In genomic region chr11:66267039-66267378, GRCh38 we compare ENCODE assay signal across 8 cellular contexts. TPM values are rescaled to one million over a fixed set of nuclear protein-coding genes. Genes with fewer than 3 reads are reported as not detected.
DNase-seq lines count a peak whose midpoint lies in the region; ATAC-seq, FAIRE-seq and TF ChIP-seq lines count a peak whose summit lies in the region.

No MANE protein-coding gene starts in this region.

- POLR2A ChIA-PET in IMR-90 (lab: Charles Lee; ENCODE audit: unreplicated experiment): interaction anchor here (0.6 kb wide), 1 partner anchor 132 kb away, joined by 6 read pairs; no protein-coding TSS in a partner anchor

- dilution Hi-C loops in IMR-90 (cut with HindIII; ENCODE audit: low sequenced_read_pairs, unreplicated experiment): no loop called here

- TF ChIP-seq RAD21 in IMR-90 (IDR thresholded peaks at IDR 0.05; ENCODE audit: low read length): no peak

- H3K27ac ChIP-seq in IMR-90 (ENCODE audit: insufficient read depth, low read length) (peak overlapping the region; percentile 57), astrocyte (ENCODE audit: low read depth, low read length) (peak overlapping the region; percentile 82), stomach smooth muscle (ENCODE audit: low read length) (peak overlapping the region; percentile 98)

- no peak for TF ChIP-seq POLR2A in IMR-90 (IDR thresholded peaks at IDR 0.05; ENCODE audit: low read depth, low read length)

- peak overlapping the region; percentile 90; the same call in 1 of the 2 replicates for H2AK5ac ChIP-seq in IMR-90 (ENCODE audit: low read depth, low read length)

- H3K4me3 ChIP-seq in IMR-90 (ENCODE audit: insufficient read depth, low read depth, low read length) (peak overlapping the region; percentile 52), astrocyte (ENCODE audit: insufficient read depth, low read depth, low read length) (peak overlapping the region; percentile 90), stomach smooth muscle (ENCODE audit: low read length in 2 of 2) (peak overlapping the region; percentile 77 to 81)

- peak overlapping the region; percentile 70 for H3K4me2 ChIP-seq in IMR-90 (ENCODE audit: low read depth, low read length)
- H3K4me2 ChIP-seq in astrocyte (ENCODE audit: low read length): peak overlapping the region; percentile 88

- CTCF ChIA-PET in IMR-90 (lab: Yijun Ruan, JAX): no interaction called here

- H3K27ac Mint-ChIP-seq in astrocyte (ENCODE audit: unreplicated experiment) (peak overlapping the region; percentile 89), immature natural killer cell (peak overlapping the region in 3 of 6 donors; percentile 55 to 83 (median 77))

- intact Hi-C loops in IMR-90 (cut with micrococcal nuclease): no loop called here

- peak overlapping the region; percentile 74 for H2AK9ac ChIP-seq in IMR-90 (replicated peaks; ENCODE audit: low read depth, low read length, poor library complexity)

- H3K18ac ChIP-seq in IMR-90 (ENCODE audit: low read depth, low read length): no peak overlapping the region

- no peak overlapping the region; the same call in 1 of the 2 replicates for H3K14ac ChIP-seq in IMR-90 (replicated peaks; ENCODE audit: low read depth, low read length)

- H3K27me3 Mint-ChIP-seq in astrocyte (ENCODE audit: low read depth, unreplicated experiment) (no peaks in the 10 kb centered on the region), immature natural killer cell (ENCODE audit: low read depth in 3 of 3) (peaks cover 14 to 19% (median 15%) of the 10 kb centered on the region in 3 donors)

- H3K9me3 Mint-ChIP-seq in astrocyte (ENCODE audit: unreplicated experiment) (no peaks in the 10 kb centered on the region), immature natural killer cell (no peaks in the 10 kb centered on the region)

- no peak overlapping the region for H2BK120ac ChIP-seq in IMR-90 (ENCODE audit: low read depth, low read length)

- H3K4me3 Mint-ChIP-seq in astrocyte (ENCODE audit: unreplicated experiment) (peak overlapping the region; percentile 78), immature natural killer cell (peak overlapping the region; percentile 92 to 96 (median 95))

- TF ChIP-seq CTCF in IMR-90 (conservative IDR thresholded peaks at IDR 0.05; ENCODE audit: low read depth, low read length) (no peak), astrocyte (IDR thresholded peaks at IDR 0.05; ENCODE audit: insufficient read depth, low read depth, low read length) (no peak)

- H3K36me3 Mint-ChIP-seq in astrocyte (ENCODE audit: low read depth, unreplicated experiment): peaks cover 19% of the 10 kb centered on the region
- H3K36me3 Mint-ChIP-seq in immature natural killer cell: peaks cover 0 to 10% (median 4%) of the 10 kb centered on the region in 3 donors

- H3K9me1 ChIP-seq in IMR-90 (ENCODE audit: insufficient read depth, low read length): peaks cover 2% of the 10 kb centered on the region; the same call in 1 of the 2 replicates

- in situ Hi-C loops in IMR-90 (cut with MboI; ENCODE audit: low sequenced_read_pairs): no loop called here

- H2BK20ac ChIP-seq in IMR-90 (ENCODE audit: low read depth, low read length): no peak overlapping the region

- H3K79me1 ChIP-seq in IMR-90 (ENCODE audit: low read depth in 1 of 2, low read length in 2 of 2): peaks cover 8 to 51% of the 10 kb centered on the region in 2 experiments; a peak in 3 of 4 replicates

- no peak overlapping the region for H4K91ac ChIP-seq in IMR-90 (ENCODE audit: insufficient read depth, low read depth, low read length)

- no peak for FAIRE-seq in astrocyte (lab: Jason Lieb, UNC)

- H3K56ac ChIP-seq in IMR-90 (ENCODE audit: extremely low read depth, insufficient read depth, low read length): no peak overlapping the region

- WGBS in IMR-90 (ENCODE audit: extremely low coverage in 2 of 2, insufficient read length in 1 of 2), 2 experiments: 71% methylated on average over 1 of the region's 13 CpGs; no CpG with 5 or more reads in 1 of the 2 experiments

- peaks cover 4% of the 10 kb centered on the region; the same call in 1 of the 2 replicates for H3K4me1 ChIP-seq in IMR-90 (ENCODE audit: control insufficient read depth, insufficient read depth, low read length)
- peaks cover 21% of the 10 kb centered on the region for H3K4me1 ChIP-seq in astrocyte (ENCODE audit: insufficient read depth, low read length)
- peaks cover 39% of the 10 kb centered on the region for H3K4me1 ChIP-seq in stomach smooth muscle (ENCODE audit: control insufficient read depth, insufficient read depth, low read length)

- H3K4ac ChIP-seq in IMR-90 (ENCODE audit: low read depth, low read length): 0 out of 2 replicates have a peak overlapping the region, but pooled peaks have one; percentile 53

- DNase-seq in IMR-90 (no peak), astrocyte (ENCODE audit: low read depth) (no peak), immature natural killer cell (no peak), NAMALWA (ENCODE audit: low spot score) (no peak), DMS153 (lab: John Stamatoyannopoulos, UW) (no peak), DMS79 treated with DMSO at 0.1 percent for 48 hours (lab: John Stamatoyannopoulos, UW) (no peak)

- H2AFZ ChIP-seq in IMR-90 (replicated peaks; ENCODE audit: low read length, poor library complexity) (peak overlapping the region; percentile 94), astrocyte (ENCODE audit: low read depth, low read length) (peak overlapping the region; percentile 24)

- H3K23ac ChIP-seq in IMR-90 (ENCODE audit: low read depth, low read length): no peak overlapping the region; the same call in none of the 2 replicates

- H2BK15ac ChIP-seq in IMR-90 (ENCODE audit: low read depth, low read length): no peak overlapping the region

- H2BK5ac ChIP-seq in IMR-90 (ENCODE audit: low read depth, low read length, poor library complexity, severe bottlenecking): peak overlapping the region; percentile 9

- no TSS peak for BruUV-seq in IMR-90 (replicated peaks; lab: Mats Ljungman, UMichigan)

- H3K36me3 ChIP-seq in IMR-90 (ENCODE audit: control insufficient read depth, insufficient read depth, low read length): peaks cover 36% of the 10 kb centered on the region
- peaks cover 14% of the 10 kb centered on the region for H3K36me3 ChIP-seq in astrocyte (ENCODE audit: insufficient read depth, low read length)
- peaks cover 27 to 30% of the 10 kb centered on the region in 2 donors for H3K36me3 ChIP-seq in stomach smooth muscle (ENCODE audit: control insufficient read depth in 2 of 2, insufficient read depth in 2 of 2, low read length in 2 of 2)

- ATAC-seq in IMR-90 (ENCODE audit: low read depth) (peak; percentile 2), GM19455 (IDR thresholded peaks at IDR 0.05; ENCODE audit: unreplicated experiment) (no peak)

- H4K8ac ChIP-seq in IMR-90 (ENCODE audit: low read depth in 2 of 2, low read length in 2 of 2): peak overlapping the region; percentile 50 to 82; a peak in 2 of 4 replicates

- H4K5ac ChIP-seq in IMR-90 (ENCODE audit: low read depth, low read length): no peak overlapping the region

- peaks cover 31% of the 10 kb centered on the region for H3K79me2 ChIP-seq in astrocyte (ENCODE audit: insufficient read depth, low read length)

- H3K4me1 Mint-ChIP-seq in astrocyte (ENCODE audit: low read depth, unreplicated experiment) (peaks cover 7% of the 10 kb centered on the region), immature natural killer cell (peaks cover 44% of the 10 kb centered on the region in 2 donors)

- H3K27me3 ChIP-seq in IMR-90 (ENCODE audit: control insufficient read depth, insufficient read depth, low read length) (no peaks in the 10 kb centered on the region), astrocyte (ENCODE audit: insufficient read depth, low read length) (no peaks in the 10 kb centered on the region), stomach smooth muscle (ENCODE audit: control insufficient read depth in 1 of 2, insufficient read depth in 2 of 2, low read length in 2 of 2) (no peaks in the 10 kb centered on the region)

- H3K9me3 ChIP-seq in IMR-90 (ENCODE audit: control insufficient read depth, insufficient read depth, low read length): no peaks in the 10 kb centered on the region
- H3K9me3 ChIP-seq in astrocyte (ENCODE audit: insufficient read depth, low read depth, low read length): no peaks in the 10 kb centered on the region
- no peaks in the 10 kb centered on the region for H3K9me3 ChIP-seq in stomach smooth muscle (ENCODE audit: control insufficient read depth in 2 of 2, low read length in 2 of 2)

- peaks cover 31% of the 10 kb centered on the region; the same call in 1 of the 2 replicates for H4K20me1 ChIP-seq in IMR-90 (ENCODE audit: insufficient read depth, low read length)
- H4K20me1 ChIP-seq in astrocyte (ENCODE audit: insufficient read depth, low read length): peaks cover 52% of the 10 kb centered on the region

- H3K9ac ChIP-seq in IMR-90 (ENCODE audit: low read depth, low read length) (peak overlapping the region; percentile 31), astrocyte (ENCODE audit: low read length) (peak overlapping the region; percentile 96), stomach smooth muscle (ENCODE audit: low read length in 2 of 2) (peak overlapping the region; percentile 72 to 74)

RNA-seq across cellular contexts. Expression of gene RAB1B, which starts 1.4 kb away (rescaled TPM):
- total RNA-seq in IMR-90 (2012; rRNA removed): 76.9 and 83.7 TPM in 2 replicates
- polyA plus RNA-seq in IMR-90 (2012; rRNA removed): 248 and 296 TPM in 2 replicates
- polyA plus RNA-seq in IMR-90 (2012; cell fraction: cytosol; rRNA removed): 149 and 250 TPM in 2 replicates
- polyA plus RNA-seq in IMR-90 (2012; cell fraction: nucleus; rRNA removed; ENCODE audit: low replicate concordance): 91.2 and 145 TPM in 2 replicates
- total RNA-seq in astrocyte: 109 and 120 TPM in 2 replicates
- polyA plus RNA-seq in immature natural killer cell: 10 to 100 TPM; 22.9 to 33.2 (median 25.8) TPM

RNA-seq across cellular contexts. Expression of gene KLC2, which starts 9.5 kb away (rescaled TPM):
- 6.9 and 7.9 TPM in 2 replicates for total RNA-seq in IMR-90 (2012; rRNA removed)
- polyA plus RNA-seq in IMR-90 (2012; rRNA removed): 22.0 and 26.4 TPM in 2 replicates
- 17.9 and 22.6 TPM in 2 replicates for polyA plus RNA-seq in IMR-90 (2012; cell fraction: cytosol; rRNA removed)
- 49.7 and 99.1 TPM in 2 replicates for polyA plus RNA-seq in IMR-90 (2012; cell fraction: nucleus; rRNA removed; ENCODE audit: low replicate concordance)
- total RNA-seq in astrocyte: 43.1 and 44.8 TPM in 2 replicates
- 1 to 10 TPM; 1.6 to 7.1 (median 3.9) TPM for polyA plus RNA-seq in immature natural killer cell

RNA-seq across cellular contexts. Expression of gene CNIH2, which starts 11.0 kb away (rescaled TPM):
- total RNA-seq in IMR-90 (2012; rRNA removed) (0.54 and 0.83 TPM in 2 replicates), astrocyte (12.2 and 12.3 TPM in 2 replicates)
- polyA plus RNA-seq in IMR-90 (2012; rRNA removed) (3.4 and 5.2 TPM in 2 replicates), immature natural killer cell (not detected)
- polyA plus RNA-seq in IMR-90 (2012; cell fraction: cytosol; rRNA removed): 3.2 and 6.7 TPM in 2 replicates
- 4.2 and 9.4 TPM in 2 replicates for polyA plus RNA-seq in IMR-90 (2012; cell fraction: nucleus; rRNA removed; ENCODE audit: low replicate concordance)

RNA-seq across cellular contexts. Expression of gene YIF1A, which starts 21.9 kb away (rescaled TPM):
- total RNA-seq in IMR-90 (2012; rRNA removed): 128 and 134 TPM in 2 replicates
- polyA plus RNA-seq in IMR-90 (2012; rRNA removed): 207 and 219 TPM in 2 replicates
- 235 and 292 TPM in 2 replicates for polyA plus RNA-seq in IMR-90 (2012; cell fraction: cytosol; rRNA removed)
- 160 and 316 TPM in 2 replicates for polyA plus RNA-seq in IMR-90 (2012; cell fraction: nucleus; rRNA removed; ENCODE audit: low replicate concordance)
- 129 and 159 TPM in 2 replicates for total RNA-seq in astrocyte
- polyA plus RNA-seq in immature natural killer cell: 10 to 100 TPM; 55.7 to 85.2 (median 62.1) TPM

RNA-seq across cellular contexts. Expression of gene TMEM151A, which starts 24.7 kb away (rescaled TPM):
- total RNA-seq in IMR-90 (2012; rRNA removed) (not detected in 2 replicates), astrocyte (1.8 and 2.0 TPM in 2 replicates)
- polyA plus RNA-seq in IMR-90 (2012; rRNA removed) (0.03 and 0.07 TPM in 2 replicates), immature natural killer cell (not detected)
- polyA plus RNA-seq in IMR-90 (2012; cell fraction: cytosol; rRNA removed): 0.04 and 0.18 TPM in 2 replicates
- polyA plus RNA-seq in IMR-90 (2012; cell fraction: nucleus; rRNA removed; ENCODE audit: low replicate concordance): 0.11 and 0.21 TPM in 2 replicates

Comparison
In these comparisons a context has a peak if more than half of its experiments do, and no peak if none do; other contexts are left out.
1. H3K9ac ChIP-seq: peak in every context shown above with its lines; median percentile 96 in astrocyte; 73 in stomach smooth muscle; 31 in IMR-90.